ENCODE assay signal across 17 cellular contexts in the genomic region with DNA sequence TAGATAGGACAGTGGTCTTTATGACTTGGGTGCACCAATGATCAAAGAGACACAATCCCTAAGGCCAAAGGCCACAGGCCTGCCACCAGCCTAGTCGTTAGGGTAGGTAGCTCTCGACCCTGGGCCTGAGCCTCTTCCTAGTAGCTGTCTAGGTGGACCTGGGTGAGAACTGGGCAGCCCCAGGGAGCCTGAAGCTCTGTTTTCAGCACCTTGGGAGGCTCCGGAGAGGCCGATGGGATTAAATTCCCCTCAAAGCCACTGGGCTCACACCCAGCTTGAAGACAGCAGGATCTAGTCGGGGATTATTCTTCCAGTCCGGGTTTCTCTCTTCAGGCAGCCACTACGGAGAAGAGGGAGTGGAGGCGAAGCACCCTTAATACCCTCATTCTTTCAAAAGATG.
"Had no signal": no experiment of that assay in that cellular context is flagged by ENCODE, and none has a peak within 500 bp of the region (broad histone marks: within the 10 kb centered on the region; RNA-seq: fewer than 3 reads in every experiment).

No MANE protein-coding gene starts in this region.

- H3K4me3 Mint-ChIP-seq: activated naive CD8-positive, alpha-beta T cell treated with anti-CD3 and anti-CD28 coated beads, Interleukin-2, amount 50 U/mL, for 24 hours; dendritic cell treated with granulocyte-macrophage colony-stimulating factor and Interleukin-4, amounts not matched to agents 40 ng/mL and 50 ng/mL, for 4 days; stimulated activated naive B cell treated with anti-CD40 and anti-IgM and Interleukin-4, amounts not matched to agents 10 μg/mL and 1 μg/mL and 100 μg/mL, for 72 hours had no signal

- H3K27me3 ChIP-seq: ascending aorta, breast epithelium, gastrocnemius medialis, right atrium auricular region, tibial nerve, vagina had no signal

- H3K4me3 ChIP-seq: ascending aorta, breast epithelium, gastrocnemius medialis, heart left ventricle, lung, right atrium auricular region, skin epidermis, tibial nerve, vagina had no signal

- H3K9me3 ChIP-seq: ascending aorta, breast epithelium, gastrocnemius medialis, heart left ventricle, right atrium auricular region, tibial nerve, vagina had no signal

- H3K27me3 Mint-ChIP-seq: activated naive CD8-positive, alpha-beta T cell treated with anti-CD3 and anti-CD28 coated beads, Interleukin-2, amount 50 U/mL, for 24 hours; dendritic cell treated with granulocyte-macrophage colony-stimulating factor and Interleukin-4, amounts not matched to agents 40 ng/mL and 50 ng/mL, for 4 days; stimulated activated naive B cell treated with anti-CD40 and anti-IgM and Interleukin-4, amounts not matched to agents 10 μg/mL and 1 μg/mL and 100 μg/mL, for 72 hours had no signal

- H3K27ac Mint-ChIP-seq: activated naive CD8-positive, alpha-beta T cell treated with anti-CD3 and anti-CD28 coated beads, Interleukin-2, amount 50 U/mL, for 24 hours; dendritic cell treated with granulocyte-macrophage colony-stimulating factor and Interleukin-4, amounts not matched to agents 40 ng/mL and 50 ng/mL, for 4 days; stimulated activated naive B cell treated with anti-CD40 and anti-IgM and Interleukin-4, amounts not matched to agents 10 μg/mL and 1 μg/mL and 100 μg/mL, for 72 hours had no signal

- H3K36me3 ChIP-seq: ascending aorta, breast epithelium, gastrocnemius medialis, heart left ventricle, right atrium auricular region, vagina had no signal

- DNase-seq: activated CD4-positive, alpha-beta T cell treated with anti-CD3 and anti-CD28 coated beads, Interleukin-2, amount 50 U/mL, for 1 hour; activated naive CD4-positive, alpha-beta T cell treated with Interleukin-2 at 50 U/mL for 16 hours; activated naive CD8-positive, alpha-beta T cell treated with anti-CD3 and anti-CD28 coated beads, Interleukin-2, amount 50 U/mL, for 24 hours; gastrocnemius medialis; heart left ventricle; islet precursor cell; stimulated activated CD4-positive, alpha-beta T cell treated with anti-CD3 and anti-CD28 coated beads, Interleukin-15, amount 100 ng/mL, for 24 hours; stimulated activated CD4-positive, alpha-beta T cell treated with anti-CD3 and anti-CD28 coated beads, Interleukin-4, amount 100 ng/mL, for 1 hour; stimulated activated naive B cell treated with anti-CD40 and anti-IgM and Interleukin-4, amounts not matched to agents 10 μg/mL and 1 μg/mL and 100 μg/mL, for 72 hours had no signal

- H3K9me3 Mint-ChIP-seq: activated naive CD8-positive, alpha-beta T cell treated with anti-CD3 and anti-CD28 coated beads, Interleukin-2, amount 50 U/mL, for 24 hours; dendritic cell treated with granulocyte-macrophage colony-stimulating factor and Interleukin-4, amounts not matched to agents 40 ng/mL and 50 ng/mL, for 4 days; stimulated activated naive B cell treated with anti-CD40 and anti-IgM and Interleukin-4, amounts not matched to agents 10 μg/mL and 1 μg/mL and 100 μg/mL, for 72 hours had no signal

- H3K27ac ChIP-seq: ascending aorta, breast epithelium, gastrocnemius medialis, heart left ventricle, right atrium auricular region, skin epidermis, tibial nerve, vagina had no signal

- ATAC-seq: gastrocnemius medialis had no signal

- H3K4me1 ChIP-seq: ascending aorta, breast epithelium, gastrocnemius medialis, right atrium auricular region, tibial nerve, vagina had no signal

- H3K4me1 Mint-ChIP-seq: activated naive CD8-positive, alpha-beta T cell treated with anti-CD3 and anti-CD28 coated beads, Interleukin-2, amount 50 U/mL, for 24 hours; stimulated activated naive B cell treated with anti-CD40 and anti-IgM and Interleukin-4, amounts not matched to agents 10 μg/mL and 1 μg/mL and 100 μg/mL, for 72 hours had no signal
